In genomic region chr19:33430674-33431277, GRCh38 we compare ENCODE assay signal across 8 cellular contexts. TPM values are rescaled to one million over a fixed set of nuclear protein-coding genes. Genes with fewer than 3 reads are reported as not detected.
A peak's percentile ranks its signal among the peaks of the same experiment; 100 is the strongest.
DNase-seq lines count a peak whose midpoint lies in the region; ATAC-seq and TF ChIP-seq lines count a peak whose summit lies in the region.

No MANE protein-coding gene starts in this region.

- H3K9ac ChIP-seq in BLaER1 treated with 17β-estradiol and CSF1 and Interleukin-3, amounts not matched to agents 10 nM and 100 nM = no peak overlapping the region

- H3K9me3 ChIP-seq in BLaER1 treated with 17β-estradiol and CSF1 and Interleukin-3, amounts not matched to agents 10 nM and 100 nM (replicated peaks in 1 of 11) = no peaks in the 10 kb centered on the region
- H3K9me3 ChIP-seq in left lung = no peaks in the 10 kb centered on the region

- peaks cover 0 to 10% (median 4%) of the 10 kb centered on the region in 10 experiments; a peak in 9 of 20 replicates for H3K4me1 ChIP-seq in BLaER1 treated with 17β-estradiol and CSF1 and Interleukin-3, amounts not matched to agents 10 nM and 100 nM
- no peaks in the 10 kb centered on the region for H3K4me1 ChIP-seq in left lung

- intact Hi-C loops in left lung (cut with DNase I) = loop anchor here in 1 of 2 donors (5.0 kb wide), 1 partner anchor 342 kb away; no protein-coding TSS in a partner anchor

- no peak overlapping the region for H3K27ac ChIP-seq in BLaER1 treated with 17β-estradiol and CSF1 and Interleukin-3, amounts not matched to agents 10 nM and 100 nM
- H3K27ac ChIP-seq in left lung = no peak overlapping the region

- peak; percentile 92 for ATAC-seq in left lung
- no peak for ATAC-seq in HG03432 (IDR thresholded peaks at IDR 0.05; ENCODE audit: unreplicated experiment)

- H3K4me2 ChIP-seq in BLaER1 treated with 17β-estradiol and CSF1 and Interleukin-3, amounts not matched to agents 10 nM and 100 nM = peak overlapping the region in 6 of 11 experiments; percentile 13 to 43 (median 22); a peak in 7 of 22 replicates

- TF ChIP-seq CTCF in left lung (IDR thresholded peaks at IDR 0.05) = peak; percentile 59 to 80

- peaks cover 0 to 4% (median 0%) of the 10 kb centered on the region in 11 experiments; a peak in 1 of 22 replicates for H3K36me3 ChIP-seq in BLaER1 treated with 17β-estradiol and CSF1 and Interleukin-3, amounts not matched to agents 10 nM and 100 nM
- H3K36me3 ChIP-seq in H7 (replicated peaks; ENCODE audit: control insufficient read depth, insufficient read depth, low read length) (no peaks in the 10 kb centered on the region), left lung (peaks cover 0 to 5% of the 10 kb centered on the region in 2 donors)

- DNase-seq in H7 (peak; percentile 89), NCI-H345 treated with DMSO at 0.1 percent for 48 hours (lab: John Stamatoyannopoulos, UW; ENCODE audit: unreplicated experiment) (peak; percentile 84), cerebellar cortex (ENCODE audit: low spot score) (peak; percentile 81), left lung (peak; percentile 62 to 85)
- peak; percentile 39 for DNase-seq in activated CD4-positive, alpha-beta T cell treated with anti-CD3 and anti-CD28 coated beads for 1 hour
- DNase-seq in stimulated activated CD4-positive, alpha-beta T cell treated with anti-CD3 and anti-CD28 coated beads, TNF-alpha, amount 100 ng/mL, for 1 hour (ENCODE audit: low read depth in 3 of 3, low spot score in 1 of 3) = peak in 2 of 3 donors; percentile 19 to 54

- no peaks in the 10 kb centered on the region for H3K27me3 ChIP-seq in BLaER1 treated with 17β-estradiol and CSF1 and Interleukin-3, amounts not matched to agents 10 nM and 100 nM
- H3K27me3 ChIP-seq in H7 (ENCODE audit: control insufficient read depth, insufficient read depth, low read length) (no peaks in the 10 kb centered on the region), left lung (no peaks in the 10 kb centered on the region)

- H4K20me1 ChIP-seq in BLaER1 treated with 17β-estradiol and CSF1 and Interleukin-3, amounts not matched to agents 10 nM and 100 nM = peaks cover 0 to 55% (median 8%) of the 10 kb centered on the region in 11 experiments; a peak in 13 of 22 replicates

- no peak overlapping the region for H3K4me3 ChIP-seq in BLaER1 treated with 17β-estradiol and CSF1 and Interleukin-3, amounts not matched to agents 10 nM and 100 nM
- no peak overlapping the region for H3K4me3 ChIP-seq in H7 (ENCODE audit: insufficient read depth, low read depth, low read length)
- H3K4me3 ChIP-seq in left lung = no peak overlapping the region

RNA-seq across cellular contexts. Expression of gene CEBPG, which starts 57.3 kb away (rescaled TPM):
- 25.8 and 29.4 TPM in 2 replicates for total RNA-seq in H7 (2014; rRNA removed; shearing (Covaris generic))
- 10 to 100 TPM; 18.3 to 26.4 TPM for total RNA-seq in left lung

Comparison
In these comparisons a context has a peak if more than half of its experiments do, and no peak if none do; other contexts are left out.
1. DNase-seq: peak in every context shown above with its lines; median percentile 89 in H7; 84 in NCI-H345 treated with DMSO at 0.1 percent for 48 hours; 81 in cerebellar cortex; 74 in left lung; 39 in activated CD4-positive, alpha-beta T cell treated with anti-CD3 and anti-CD28 coated beads for 1 hour; 36 in stimulated activated CD4-positive, alpha-beta T cell treated with anti-CD3 and anti-CD28 coated beads, TNF-alpha, amount 100 ng/mL, for 1 hour.